ENCODE assay signal across 1 cellular context in the genomic region with DNA sequence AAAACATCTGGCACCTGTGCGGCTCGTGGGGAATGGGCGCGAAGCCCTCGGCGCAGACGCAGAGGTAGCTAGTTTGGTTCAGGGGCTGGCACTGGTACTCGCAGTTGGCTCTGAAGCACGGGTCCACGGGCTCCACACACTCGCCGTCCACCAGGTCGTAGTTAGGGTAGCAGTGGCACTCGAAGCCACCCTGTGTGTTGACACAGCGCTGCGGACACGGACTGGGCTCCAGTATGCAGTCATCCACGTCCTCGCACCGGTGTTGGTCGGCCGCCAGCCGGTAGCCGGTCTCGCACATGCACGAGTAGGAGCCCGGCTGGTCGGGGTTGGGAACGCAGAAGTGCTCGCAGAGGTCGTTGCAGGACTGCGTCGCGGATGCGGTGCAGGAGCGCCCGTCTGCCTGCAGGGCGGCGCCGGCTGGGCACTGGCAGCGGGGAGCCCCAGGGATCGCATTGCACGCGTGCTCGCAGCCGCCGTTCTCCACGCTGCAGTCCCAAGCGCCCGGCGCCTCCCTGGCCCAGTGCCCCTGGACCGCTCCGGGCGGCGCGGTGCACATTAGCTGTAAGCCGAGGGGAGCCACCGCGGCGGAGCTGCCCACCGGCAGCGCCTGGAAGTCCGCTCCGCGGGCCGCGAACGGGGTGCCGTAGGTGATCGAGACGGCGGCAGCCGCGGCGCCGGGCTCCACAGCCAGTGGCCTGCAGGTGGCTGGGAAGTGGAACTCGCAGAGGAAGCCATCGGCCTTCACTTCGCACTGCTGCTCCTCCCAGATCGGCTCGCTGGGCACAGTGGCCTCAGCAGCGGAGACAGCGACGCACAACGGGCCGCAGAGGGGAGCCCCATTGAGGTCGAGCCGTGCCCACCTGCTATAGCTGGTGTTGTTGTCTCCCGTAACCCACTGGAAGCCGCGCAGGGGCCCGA.
TF ChIP-seq lines count a peak whose summit lies in the region.

No MANE protein-coding gene starts in this region.

TF ChIP-seq in GM23338, 12 proteins besides CTCF, POLR2A, EP300 and RAD21 (continued from another document):
- TF ChIP-seq, protein P1, sequence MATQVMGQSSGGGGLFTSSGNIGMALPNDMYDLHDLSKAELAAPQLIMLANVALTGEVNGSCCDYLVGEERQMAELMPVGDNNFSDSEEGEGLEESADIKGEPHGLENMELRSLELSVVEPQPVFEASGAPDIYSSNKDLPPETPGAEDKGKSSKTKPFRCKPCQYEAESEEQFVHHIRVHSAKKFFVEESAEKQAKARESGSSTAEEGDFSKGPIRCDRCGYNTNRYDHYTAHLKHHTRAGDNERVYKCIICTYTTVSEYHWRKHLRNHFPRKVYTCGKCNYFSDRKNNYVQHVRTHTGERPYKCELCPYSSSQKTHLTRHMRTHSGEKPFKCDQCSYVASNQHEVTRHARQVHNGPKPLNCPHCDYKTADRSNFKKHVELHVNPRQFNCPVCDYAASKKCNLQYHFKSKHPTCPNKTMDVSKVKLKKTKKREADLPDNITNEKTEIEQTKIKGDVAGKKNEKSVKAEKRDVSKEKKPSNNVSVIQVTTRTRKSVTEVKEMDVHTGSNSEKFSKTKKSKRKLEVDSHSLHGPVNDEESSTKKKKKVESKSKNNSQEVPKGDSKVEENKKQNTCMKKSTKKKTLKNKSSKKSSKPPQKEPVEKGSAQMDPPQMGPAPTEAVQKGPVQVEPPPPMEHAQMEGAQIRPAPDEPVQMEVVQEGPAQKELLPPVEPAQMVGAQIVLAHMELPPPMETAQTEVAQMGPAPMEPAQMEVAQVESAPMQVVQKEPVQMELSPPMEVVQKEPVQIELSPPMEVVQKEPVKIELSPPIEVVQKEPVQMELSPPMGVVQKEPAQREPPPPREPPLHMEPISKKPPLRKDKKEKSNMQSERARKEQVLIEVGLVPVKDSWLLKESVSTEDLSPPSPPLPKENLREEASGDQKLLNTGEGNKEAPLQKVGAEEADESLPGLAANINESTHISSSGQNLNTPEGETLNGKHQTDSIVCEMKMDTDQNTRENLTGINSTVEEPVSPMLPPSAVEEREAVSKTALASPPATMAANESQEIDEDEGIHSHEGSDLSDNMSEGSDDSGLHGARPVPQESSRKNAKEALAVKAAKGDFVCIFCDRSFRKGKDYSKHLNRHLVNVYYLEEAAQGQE (IDR thresholded peaks at IDR 0.05; ENCODE audit: unreplicated experiment) = no peak
- TF ChIP-seq ZNF114 (CRISPR knock-in tag; IDR thresholded peaks at IDR 0.05) = no peak
- TF ChIP-seq POLR2AphosphoS5 (IDR thresholded peaks at IDR 0.05; ENCODE audit: low read depth) = no peak
